In genomic region chr3:132253262-132253878, GRCh38 we compare ENCODE assay signal across 8 cellular contexts.
A peak's percentile ranks its signal among the peaks of the same experiment; 100 is the strongest.
DNase-seq lines count a peak whose midpoint lies in the region; ATAC-seq and TF ChIP-seq lines count a peak whose summit lies in the region.

No MANE protein-coding gene starts in this region.

- no peaks in the 10 kb centered on the region for H3K36me3 ChIP-seq in Panc1 (ENCODE audit: control insufficient read depth, insufficient read depth, low read length)

- no peaks in the 10 kb centered on the region for H3K4me1 ChIP-seq in Panc1 (ENCODE audit: control insufficient read depth, insufficient read depth, low read length)

- peak; percentile 53 for ATAC-seq in HG03571 (IDR thresholded peaks at IDR 0.05; ENCODE audit: unreplicated experiment)
- peak; percentile 91 for ATAC-seq in Panc1
- no peak for ATAC-seq in activated CD4-positive, CD25-positive, alpha-beta regulatory T cell treated with anti-CD3 and anti-CD28 coated beads, Interleukin-2, amount 50 U/mL, for 24 hours

- H3K9me3 Mint-ChIP-seq in nephron progenitor cell = no peaks in the 10 kb centered on the region

- no TSS peak for BruUV-seq in Panc1 (replicated peaks; lab: Mats Ljungman, UMichigan)

- DNase-seq in ELF-1 (ENCODE audit: low read depth, low spot score) = peak; percentile 15
- peak; percentile 41 for DNase-seq in Panc1 (ENCODE audit: low read depth, low spot score)
- peak; percentile 75 for DNase-seq in epithelial cell of esophagus (ENCODE audit: low read depth)
- peak; percentile 12 for DNase-seq in nephron progenitor cell
- DNase-seq in activated effector memory CD4-positive, alpha-beta T cell treated with anti-CD3 and anti-CD28 coated beads, Interleukin-2, amount 50 U/mL, for 16 hours = no peak

- H3K4me3 Mint-ChIP-seq in nephron progenitor cell = no peak overlapping the region

- no peak overlapping the region for H3K27ac ChIP-seq in 22Rv1
- no peak overlapping the region for H3K27ac ChIP-seq in Panc1 (ENCODE audit: low read length)

- intact Hi-C loops in Panc1 (cut with micrococcal nuclease; ENCODE audit: unreplicated experiment) = loop anchor here (1.0 to 2.0 kb wide), 2 partner anchors 90 to 145 kb away; no protein-coding TSS in a partner anchor

- peaks cover 4% of the 10 kb centered on the region for H3K4me1 Mint-ChIP-seq in nephron progenitor cell

- CTCF ChIA-PET in Panc1 (lab: Charles Lee) = no interaction called here

- no peak overlapping the region for H3K27ac Mint-ChIP-seq in nephron progenitor cell

- H3K36me3 Mint-ChIP-seq in nephron progenitor cell (ENCODE audit: low read depth) = no peaks in the 10 kb centered on the region

- in situ Hi-C loops in Panc1 (cut with HindIII; ENCODE audit: low pct_unique_long_range_greater_than_20kb, low sequenced_read_pairs) = no loop called here

- H3K4me3 ChIP-seq in Panc1 (ENCODE audit: low read depth in 2 of 2, low read length in 2 of 2) (no peak overlapping the region), epithelial cell of esophagus (ENCODE audit: low read length) (no peak overlapping the region)

- POLR2A ChIA-PET in Panc1 (lab: Charles Lee) = no interaction called here

- peaks cover 7% of the 10 kb centered on the region for H3K27me3 Mint-ChIP-seq in nephron progenitor cell (ENCODE audit: low read depth, poor library complexity)

- no peaks in the 10 kb centered on the region for H3K9me3 ChIP-seq in Panc1 (ENCODE audit: control insufficient read depth, insufficient read depth, low read depth, low read length)

- H3K27me3 ChIP-seq in Panc1 (ENCODE audit: control insufficient read depth, insufficient read depth, low read length) = peaks cover 9% of the 10 kb centered on the region; the same call in 1 of the 2 replicates

- TF ChIP-seq CTCF in 22Rv1 (IDR thresholded peaks at IDR 0.05) (peak; percentile 83), Panc1 (IDR thresholded peaks at IDR 0.05) (peak; percentile 85), epithelial cell of esophagus (IDR thresholded peaks at IDR 0.05; ENCODE audit: insufficient read depth, low read depth, low read length, missing control alignments) (peak; percentile 88), nephron progenitor cell (IDR thresholded peaks at IDR 0.05) (peak; percentile 76)

Comparison
In these comparisons a context has a peak if more than half of its experiments do, and no peak if none do; other contexts are left out.
1. ATAC-seq: peak in HG03571 (single experiment) and Panc1 (single experiment); none in activated CD4-positive, CD25-positive, alpha-beta regulatory T cell treated with anti-CD3 and anti-CD28 coated beads, Interleukin-2, amount 50 U/mL, for 24 hours (0 of 2).
2. Peak in every context shown above with its lines, with median percentiles within 50 percentile points of each other: CTCF ChIP-seq.